ENCODE assay signal across 8 cellular contexts in genomic region chr6:20402181-20403079, GRCh38. TPM values are rescaled to one million over a fixed set of nuclear protein-coding genes. Genes with fewer than 3 reads are reported as not detected.
DNase-seq lines count a peak whose midpoint lies in the region.

No MANE protein-coding gene starts in this region.

- peaks cover 5% of the 10 kb centered on the region for H3K9me3 Mint-ChIP-seq in activated CD4-positive, alpha-beta T cell treated with anti-CD3 and anti-CD28 coated beads, Interleukin-2, amount 10 ng/mL, durations not matched to agents 7 days and 5 days

- peak overlapping the region; percentile 94 for H3K4me3 Mint-ChIP-seq in activated CD4-positive, alpha-beta T cell treated with anti-CD3 and anti-CD28 coated beads, Interleukin-2, amount 10 ng/mL, durations not matched to agents 7 days and 5 days

- DNase-seq in NCI-H82 (lab: John Stamatoyannopoulos, UW) (peak; percentile 88), NCI-H82 treated with DMSO at 0.1 percent for 48 hours (lab: John Stamatoyannopoulos, UW; ENCODE audit: unreplicated experiment) (no peak), NCI-H2227 (lab: John Stamatoyannopoulos, UW; ENCODE audit: unreplicated experiment) (peak; percentile 60), ecto neural progenitor cell (ENCODE audit: low spot score) (peak; percentile 77), medulla oblongata (ENCODE audit: extremely low spot score) (peak; percentile 77), GM19240 (ENCODE audit: insufficient read length, low spot score) (no peak)
- peak; percentile 35 for DNase-seq in activated CD4-positive, alpha-beta T cell treated with anti-CD3 and anti-CD28 coated beads, Interleukin-2, amount 10 ng/mL, durations not matched to agents 7 days and 5 days
- peak; percentile 31 for DNase-seq in stimulated activated CD8-positive, alpha-beta memory T cell treated with anti-CD3 and anti-CD28 coated beads, Interleukin-15, amount 100 ng/mL, for 24 hours (ENCODE audit: low read depth)

- H3K27me3 Mint-ChIP-seq in activated CD4-positive, alpha-beta T cell treated with anti-CD3 and anti-CD28 coated beads, Interleukin-2, amount 10 ng/mL, durations not matched to agents 7 days and 5 days, result no peaks in the 10 kb centered on the region

- peaks cover 54% of the 10 kb centered on the region for H3K4me1 Mint-ChIP-seq in activated CD4-positive, alpha-beta T cell treated with anti-CD3 and anti-CD28 coated beads, Interleukin-2, amount 10 ng/mL, durations not matched to agents 7 days and 5 days

- CTCF ChIA-PET in activated CD4-positive, alpha-beta T cell treated with anti-CD3 and anti-CD28 coated beads, Interleukin-2, amount 10 ng/mL, durations not matched to agents 7 days and 5 days (lab: Charles Lee), result no interaction called here

- POLR2A ChIA-PET in activated CD4-positive, alpha-beta T cell treated with anti-CD3 and anti-CD28 coated beads, Interleukin-2, amount 10 ng/mL, durations not matched to agents 7 days and 5 days (lab: Charles Lee), result interaction anchor here (1.2 to 3.6 kb wide), 2 partner anchors 83 kb away, joined by 17 to 30 read pairs; no protein-coding TSS in a partner anchor

- H3K36me3 Mint-ChIP-seq in activated CD4-positive, alpha-beta T cell treated with anti-CD3 and anti-CD28 coated beads, Interleukin-2, amount 10 ng/mL, durations not matched to agents 7 days and 5 days (ENCODE audit: low read depth), result peaks cover 27% of the 10 kb centered on the region

- H3K27ac Mint-ChIP-seq in activated CD4-positive, alpha-beta T cell treated with anti-CD3 and anti-CD28 coated beads, Interleukin-2, amount 10 ng/mL, durations not matched to agents 7 days and 5 days, result peak overlapping the region; percentile 99

RNA-seq across cellular contexts. Expression of gene E2F3, which starts 0.8 kb away (rescaled TPM):
- total RNA-seq in activated CD4-positive, alpha-beta T cell treated with anti-CD3 and anti-CD28 coated beads, Interleukin-2, amount 10 ng/mL, durations not matched to agents 7 days and 5 days, result 10 to 100 TPM; 30.9 to 33.9 TPM

Comparison
In these comparisons a context has a peak if more than half of its experiments do, and no peak if none do; other contexts are left out.
1. DNase-seq: peak in NCI-H82 (single experiment), NCI-H2227 (single experiment), activated CD4-positive, alpha-beta T cell treated with anti-CD3 and anti-CD28 coated beads, Interleukin-2, amount 10 ng/mL, durations not matched to agents 7 days and 5 days (single experiment), ecto neural progenitor cell (single experiment), medulla oblongata (single experiment) and stimulated activated CD8-positive, alpha-beta memory T cell treated with anti-CD3 and anti-CD28 coated beads, Interleukin-15, amount 100 ng/mL, for 24 hours (single experiment); none in NCI-H82 treated with DMSO at 0.1 percent for 48 hours (single experiment) and GM19240 (single experiment).